In genomic region chr1:91885716-91886506, GRCh38 we compare ENCODE assay signal across 8 cellular contexts. TPM values are rescaled to one million over a fixed set of nuclear protein-coding genes. Genes with fewer than 3 reads are reported as not detected.
DNase-seq lines count a peak whose midpoint lies in the region; ATAC-seq, FAIRE-seq and TF ChIP-seq lines count a peak whose summit lies in the region.

Gene TGFBR3, minus strand, starts transcription at chr1:91886151. Its CDS starts 24,620 bp downstream, at chr1:91861531.

- FAIRE-seq in GM12891 (lab: Jason Lieb, UNC), result peak; percentile 62

- H3K4me3 Mint-ChIP-seq in MCF 10A (ENCODE audit: unreplicated experiment), result peak within 1 kb of the TSS; percentile 99

- H3K27ac ChIP-seq in WERI-Rb-1 (peak within 1 kb of the TSS; percentile 59), iPS-20b (ENCODE audit: low read length) (no peak within 1 kb of the TSS), skeletal muscle tissue (ENCODE audit: low read depth, low read length) (peak within 1 kb of the TSS; percentile 85)

- H3K9ac ChIP-seq in iPS-20b (ENCODE audit: low read depth, low read length) (peak within 1 kb of the TSS; percentile 76; the same call in 1 of the 2 replicates), skeletal muscle tissue (ENCODE audit: low read depth in 1 of 3, low read length in 3 of 3) (peak within 1 kb of the TSS; percentile 62 to 96 (median 87))

- H3K27me3 Mint-ChIP-seq in MCF 10A (ENCODE audit: insufficient read depth, unreplicated experiment), result no peaks in the 10 kb centered on the region

- H3K4me1 Mint-ChIP-seq in MCF 10A (ENCODE audit: insufficient read depth, unreplicated experiment), result peaks cover 26% of the 10 kb centered on the region

- H3K36me3 Mint-ChIP-seq in MCF 10A (ENCODE audit: insufficient read depth, unreplicated experiment), result peaks cover 12% of the 10 kb centered on the region

- peak within 1 kb of the TSS; percentile 92 for H3K27ac Mint-ChIP-seq in MCF 10A (ENCODE audit: low read depth, unreplicated experiment)

- H3K9me3 Mint-ChIP-seq in MCF 10A (ENCODE audit: unreplicated experiment), result no peaks in the 10 kb centered on the region

- H3K4me1 ChIP-seq in iPS-20b (ENCODE audit: insufficient read depth, low read length), result no peaks in the 10 kb centered on the region
- H3K4me1 ChIP-seq in skeletal muscle tissue (ENCODE audit: control insufficient read depth in 3 of 3, insufficient read depth in 3 of 3, low read length in 3 of 3), result peaks cover 4 to 15% (median 14%) of the 10 kb centered on the region in 3 donors

- H3K4me3 ChIP-seq in WERI-Rb-1 (ENCODE audit: low read depth, low read length) (peak within 1 kb of the TSS; percentile 68), iPS-20b (ENCODE audit: low read length) (peak within 1 kb of the TSS; percentile 87), skeletal muscle tissue (ENCODE audit: low read length in 3 of 3) (peak within 1 kb of the TSS; percentile 72 to 98 (median 95))

- TF ChIP-seq POLR2A in GM12891 (IDR thresholded peaks at IDR 0.05; ENCODE audit: low read depth, low read length), result peak; percentile 66

- peak; percentile 77 for DNase-seq in GM12891 (ENCODE audit: insufficient read length, low spot score)
- DNase-seq in NCI-H2029 (lab: John Stamatoyannopoulos, UW), result peak; percentile 79
- peak; percentile 90 for DNase-seq in WERI-Rb-1
- DNase-seq in MCF 10A (ENCODE audit: unreplicated experiment), result peak; percentile 86
- DNase-seq in NAMALWA (ENCODE audit: low spot score), result no peak

- H3K9me3 ChIP-seq in WERI-Rb-1 (ENCODE audit: severe bottlenecking), result no peaks in the 10 kb centered on the region
- no peaks in the 10 kb centered on the region for H3K9me3 ChIP-seq in iPS-20b (ENCODE audit: insufficient read depth, low read depth, low read length)
- no peaks in the 10 kb centered on the region for H3K9me3 ChIP-seq in skeletal muscle tissue (ENCODE audit: control insufficient read depth in 3 of 3, low read length in 3 of 3)

- H3K27me3 ChIP-seq in WERI-Rb-1 (ENCODE audit: insufficient read depth, low read depth, severe bottlenecking), result no peaks in the 10 kb centered on the region
- H3K27me3 ChIP-seq in iPS-20b (ENCODE audit: insufficient read depth, low read length), result peaks cover 49% of the 10 kb centered on the region
- no peaks in the 10 kb centered on the region for H3K27me3 ChIP-seq in skeletal muscle tissue (ENCODE audit: control insufficient read depth in 3 of 3, insufficient read depth in 3 of 3, low read length in 3 of 3)

- intact Hi-C loops in MCF 10A (cut with micrococcal nuclease), result loop anchor here (1.0 to 5.0 kb wide), 5 partner anchors 41 to 374 kb away; no protein-coding TSS in a partner anchor

- H3K36me3 ChIP-seq in WERI-Rb-1 (no peaks in the 10 kb centered on the region), iPS-20b (ENCODE audit: insufficient read depth, low read depth, low read length) (no peaks in the 10 kb centered on the region), skeletal muscle tissue (ENCODE audit: control insufficient read depth in 3 of 3, insufficient read depth in 3 of 3, low read length in 3 of 3) (no peaks in the 10 kb centered on the region)

- peak; percentile 61 for ATAC-seq in HG02763 (IDR thresholded peaks at IDR 0.05; ENCODE audit: unreplicated experiment)

- BruUV-seq in MCF 10A (replicated peaks; lab: Mats Ljungman, UMichigan), result no TSS peak

- POLR2A ChIA-PET in MCF 10A (lab: Yijun Ruan, JAX), result interaction anchor here (0.7 to 5.2 kb wide), 27 partner anchors 10 to 373 kb away, joined by 3 to 71 read pairs (median 7); no protein-coding TSS in a partner anchor

- CTCF ChIA-PET in MCF 10A (lab: Yijun Ruan, JAX), result interaction anchor here (0.7 to 4.3 kb wide), 16 partner anchors 13 to 372 kb away, joined by 3 to 35 read pairs (median 4); no protein-coding TSS in a partner anchor

- TF ChIP-seq CTCF in WERI-Rb-1 (IDR thresholded peaks at IDR 0.05; ENCODE audit: low read depth, low read length) (peak; percentile 60), MCF 10A (IDR thresholded peaks at IDR 0.05; ENCODE audit: unreplicated experiment) (peak; percentile 51)

TF ChIP-seq in GM12891, 5 proteins besides CTCF, POLR2A, EP300 and RAD21:
- TF ChIP-seq POLR2AphosphoS5 (IDR thresholded peaks at IDR 0.05; ENCODE audit: low read depth, low read length), result no peak
- TF ChIP-seq PAX5 (IDR thresholded peaks at IDR 0.05; ENCODE audit: insufficient read depth, low read length, severe bottlenecking), result no peak
- no peak for TF ChIP-seq TAF1 (IDR thresholded peaks at IDR 0.05; ENCODE audit: low read depth, low read length)
- TF ChIP-seq POU2F2 (IDR thresholded peaks at IDR 0.05; ENCODE audit: low read depth, low read length), result no peak
- no peak for TF ChIP-seq SPI1 (IDR thresholded peaks at IDR 0.05; ENCODE audit: low read depth, low read length)

RNA-seq across cellular contexts. Expression of gene TGFBR3, which starts in this region (rescaled TPM):
- 2.5 TPM for polyA plus RNA-seq in GM12891 (2012; ENCODE audit: low read depth, missing spikeins)
- total RNA-seq in MCF 10A (2022) (7.0 and 12.0 TPM in 2 replicates), skeletal muscle tissue (54.3 TPM)
